Comparison of ENCODE assay signal across 1 cellular context in genomic region chr4:139452000-139452399, GRCh38.
TF ChIP-seq lines count a peak whose summit lies in the region.

No MANE protein-coding gene starts in this region.

TF ChIP-seq in H1, 55 proteins besides CTCF, POLR2A, EP300 and RAD21 (continued from another document):
- TF ChIP-seq, protein P1, sequence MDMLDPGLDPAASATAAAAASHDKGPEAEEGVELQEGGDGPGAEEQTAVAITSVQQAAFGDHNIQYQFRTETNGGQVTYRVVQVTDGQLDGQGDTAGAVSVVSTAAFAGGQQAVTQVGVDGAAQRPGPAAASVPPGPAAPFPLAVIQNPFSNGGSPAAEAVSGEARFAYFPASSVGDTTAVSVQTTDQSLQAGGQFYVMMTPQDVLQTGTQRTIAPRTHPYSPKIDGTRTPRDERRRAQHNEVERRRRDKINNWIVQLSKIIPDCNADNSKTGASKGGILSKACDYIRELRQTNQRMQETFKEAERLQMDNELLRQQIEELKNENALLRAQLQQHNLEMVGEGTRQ (IDR thresholded peaks at IDR 0.05; ENCODE audit: low read length) = no peak
- no peak for TF ChIP-seq NANOG (IDR thresholded peaks at IDR 0.05; ENCODE audit: insufficient read depth, low read depth, low read length, poor library complexity, severe bottlenecking)
- TF ChIP-seq TCF12 (IDR thresholded peaks at IDR 0.05; ENCODE audit: low read depth, low read length) = no peak
